Comparison of ENCODE assay signal across 9 cellular contexts in the genomic region with DNA sequence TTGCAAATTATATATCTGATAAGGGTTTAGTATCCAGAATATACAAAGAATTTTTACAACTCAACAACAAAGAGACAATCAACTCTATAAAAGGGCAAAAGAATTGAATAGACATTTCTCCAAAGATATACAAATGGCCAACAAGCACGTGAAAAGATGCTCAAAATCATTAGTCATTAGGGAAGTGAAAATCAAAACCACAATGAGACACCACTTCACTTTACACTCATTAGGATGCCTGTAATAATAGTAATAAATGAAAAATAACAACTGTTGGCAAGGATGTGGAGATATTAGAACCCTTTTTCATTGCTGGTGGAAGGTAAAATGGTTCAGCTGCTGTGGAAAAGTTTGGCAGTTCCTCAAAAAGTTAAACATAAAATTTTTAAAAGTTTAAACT. TPM values are rescaled to one million over a fixed set of nuclear protein-coding genes. Genes with fewer than 3 reads are reported as not detected.
DNase-seq lines count a peak whose midpoint lies in the region; ATAC-seq and TF ChIP-seq lines count a peak whose summit lies in the region.
"Had no signal": no experiment of that assay in that cellular context is flagged by ENCODE, and none has a peak within 500 bp of the region (broad histone marks: within the 10 kb centered on the region; RNA-seq: fewer than 3 reads in every experiment).

No MANE protein-coding gene starts in this region.

- ATAC-seq in GM19438 (IDR thresholded peaks at IDR 0.05; ENCODE audit: low read depth, unreplicated experiment), result peak; percentile 68
- ATAC-seq in HG02884 (IDR thresholded peaks at IDR 0.05; ENCODE audit: unreplicated experiment), result peak; percentile 87
- peak; percentile 69 for ATAC-seq in HG03575 (IDR thresholded peaks at IDR 0.05; ENCODE audit: extremely low read depth, insufficient number of reproducible peaks, low FRiP score, unreplicated experiment)
- ATAC-seq in upper lobe of right lung, result no peak

- no peak overlapping the region for H3K4me3 ChIP-seq in upper lobe of right lung
- H3K4me3 ChIP-seq: HAP-1 had no signal

- no peaks in the 10 kb centered on the region for H3K4me1 ChIP-seq in upper lobe of right lung
- H3K4me1 ChIP-seq: HAP-1 had no signal

- no peaks in the 10 kb centered on the region for H3K36me3 ChIP-seq in upper lobe of right lung
- H3K36me3 ChIP-seq: HAP-1 had no signal

- intact Hi-C loops in upper lobe of right lung (cut with DNase I), result no loop called here

- peak; percentile 13 for DNase-seq in EL
- no peak for DNase-seq in erythroblast (lab: John Stamatoyannopoulos, UW)
- no peak for DNase-seq in upper lobe of right lung
- no peak for DNase-seq in NCI-H2029 treated with DMSO at 0.1 percent for 48 hours (lab: John Stamatoyannopoulos, UW)
- DNase-seq in amniotic stem cell (lab: John Stamatoyannopoulos, UW), result no peak

- no peaks in the 10 kb centered on the region for H3K9me3 ChIP-seq in upper lobe of right lung
- H3K9me3 ChIP-seq: HAP-1 had no signal

- no peak for TF ChIP-seq CTCF in upper lobe of right lung (IDR thresholded peaks at IDR 0.05)

- no peak overlapping the region for H3K27ac ChIP-seq in upper lobe of right lung

- TF ChIP-seq POLR2A in erythroblast (IDR thresholded peaks at IDR 0.05; ENCODE audit: low read length), result no peak

- no peaks in the 10 kb centered on the region for H3K27me3 ChIP-seq in upper lobe of right lung

RNA-seq across cellular contexts. Expression of a gene that starts 7.0 kb away (rescaled TPM):
- total RNA-seq in upper lobe of right lung, result 50.9 TPM
